Comparison of ENCODE assay signal across 8 cellular contexts in genomic region chr11:117824571-117825537, GRCh38. TPM values are rescaled to one million over a fixed set of nuclear protein-coding genes. Genes with fewer than 3 reads are reported as not detected.
A peak's percentile ranks its signal among the peaks of the same experiment; 100 is the strongest.
DNase-seq lines count a peak whose midpoint lies in the region; ATAC-seq lines count a peak whose summit lies in the region.

Gene FXYD2 (minus strand): TSS chr11:117824744. CDS start chr11:117824678, 66 bp downstream.

- H3K36me3 ChIP-seq in H7 (replicated peaks; ENCODE audit: control insufficient read depth, insufficient read depth, low read length): no peaks in the 10 kb centered on the region

- CTCF ChIA-PET in activated CD8-positive, alpha-beta memory T cell treated with anti-CD3 and anti-CD28 coated beads, Interleukin-2, amount 10 ng/mL, durations not matched to agents 7 days and 5 days (lab: Charles Lee): interaction anchor here (1.0 to 18.2 kb wide), 11 partner anchors 8 to 399 kb away, joined by 3 to 343 read pairs (median 14); partner anchors contain the start of gene DSCAML1

- intact Hi-C loops in left cardiac atrium (cut with DNase I): loop anchor here in 1 of 2 donors (5.0 kb wide), 1 partner anchor 227 kb away; no protein-coding TSS in a partner anchor

- H3K27me3 ChIP-seq in H7 (ENCODE audit: control insufficient read depth, insufficient read depth, low read length): no peaks in the 10 kb centered on the region; the same call in 1 of the 2 replicates

- no peaks in the 10 kb centered on the region for H3K36me3 Mint-ChIP-seq in activated CD8-positive, alpha-beta memory T cell treated with anti-CD3 and anti-CD28 coated beads, Interleukin-2, amount 10 ng/mL, durations not matched to agents 7 days and 5 days
- H3K36me3 Mint-ChIP-seq in stimulated activated effector memory CD8-positive, alpha-beta T cell treated with anti-CD3 and anti-CD28 coated beads, Interleukin-12 subunit alpha, Interleukin-12 subunit beta, amount 100 ng/mL, for 72 hours: peaks cover 6% of the 10 kb centered on the region

- peaks cover 78% of the 10 kb centered on the region for H3K4me1 Mint-ChIP-seq in activated CD8-positive, alpha-beta memory T cell treated with anti-CD3 and anti-CD28 coated beads, Interleukin-2, amount 10 ng/mL, durations not matched to agents 7 days and 5 days
- H3K4me1 Mint-ChIP-seq in stimulated activated effector memory CD8-positive, alpha-beta T cell treated with anti-CD3 and anti-CD28 coated beads, Interleukin-12 subunit alpha, Interleukin-12 subunit beta, amount 100 ng/mL, for 72 hours: peaks cover 76% of the 10 kb centered on the region

- no peaks in the 10 kb centered on the region for H3K27me3 Mint-ChIP-seq in activated CD8-positive, alpha-beta memory T cell treated with anti-CD3 and anti-CD28 coated beads, Interleukin-2, amount 10 ng/mL, durations not matched to agents 7 days and 5 days

- DNase-seq in H7: peak; percentile 45
- DNase-seq in activated CD8-positive, alpha-beta memory T cell treated with anti-CD3 and anti-CD28 coated beads, Interleukin-2, amount 10 ng/mL, durations not matched to agents 7 days and 5 days: no peak
- DNase-seq in left cardiac atrium: peak; percentile 70
- DNase-seq in stimulated activated effector memory CD8-positive, alpha-beta T cell treated with anti-CD3 and anti-CD28 coated beads, Interleukin-12 subunit alpha, Interleukin-12 subunit beta, amount 100 ng/mL, for 72 hours (ENCODE audit: low spot score in 2 of 2): no peak
- no peak for DNase-seq in NCI-H146 treated with DMSO at 0.1 percent for 48 hours (lab: John Stamatoyannopoulos, UW; ENCODE audit: unreplicated experiment)
- no peak for DNase-seq in putamen (ENCODE audit: low spot score)

- ATAC-seq in activated CD8-positive, alpha-beta memory T cell treated with anti-CD3 and anti-CD28 coated beads, Interleukin-2, amount 10 ng/mL, durations not matched to agents 7 days and 5 days: no peak
- peak; percentile 56 to 58 for ATAC-seq in left cardiac atrium
- no peak for ATAC-seq in stimulated activated effector memory CD8-positive, alpha-beta T cell treated with anti-CD3 and anti-CD28 coated beads, Interleukin-12 subunit alpha, Interleukin-12 subunit beta, amount 100 ng/mL, for 72 hours
- no peak for ATAC-seq in GM19452 (IDR thresholded peaks at IDR 0.05; ENCODE audit: unreplicated experiment)
- ATAC-seq in HG03025 (IDR thresholded peaks at IDR 0.05; ENCODE audit: low FRiP score, unreplicated experiment): no peak

- peak within 1 kb of the TSS; percentile 87 for H3K27ac Mint-ChIP-seq in activated CD8-positive, alpha-beta memory T cell treated with anti-CD3 and anti-CD28 coated beads, Interleukin-2, amount 10 ng/mL, durations not matched to agents 7 days and 5 days
- peak within 1 kb of the TSS; percentile 93 for H3K27ac Mint-ChIP-seq in stimulated activated effector memory CD8-positive, alpha-beta T cell treated with anti-CD3 and anti-CD28 coated beads, Interleukin-12 subunit alpha, Interleukin-12 subunit beta, amount 100 ng/mL, for 72 hours

- peak within 1 kb of the TSS; percentile 20 for H3K4me3 Mint-ChIP-seq in activated CD8-positive, alpha-beta memory T cell treated with anti-CD3 and anti-CD28 coated beads, Interleukin-2, amount 10 ng/mL, durations not matched to agents 7 days and 5 days
- peak within 1 kb of the TSS; percentile 23 for H3K4me3 Mint-ChIP-seq in stimulated activated effector memory CD8-positive, alpha-beta T cell treated with anti-CD3 and anti-CD28 coated beads, Interleukin-12 subunit alpha, Interleukin-12 subunit beta, amount 100 ng/mL, for 72 hours

- H3K9me3 Mint-ChIP-seq in activated CD8-positive, alpha-beta memory T cell treated with anti-CD3 and anti-CD28 coated beads, Interleukin-2, amount 10 ng/mL, durations not matched to agents 7 days and 5 days (ENCODE audit: low read depth): no peaks in the 10 kb centered on the region
- no peaks in the 10 kb centered on the region for H3K9me3 Mint-ChIP-seq in stimulated activated effector memory CD8-positive, alpha-beta T cell treated with anti-CD3 and anti-CD28 coated beads, Interleukin-12 subunit alpha, Interleukin-12 subunit beta, amount 100 ng/mL, for 72 hours

- H3K4me3 ChIP-seq in H7 (ENCODE audit: insufficient read depth, low read depth, low read length): no peak within 1 kb of the TSS

RNA-seq across cellular contexts. Expression of gene FXYD2, which starts in this region (rescaled TPM):
- 0.07 and 0.66 TPM in 2 replicates for total RNA-seq in H7 (2014; rRNA removed; shearing (Covaris generic))
- total RNA-seq in activated CD8-positive, alpha-beta memory T cell treated with anti-CD3 and anti-CD28 coated beads, Interleukin-2, amount 10 ng/mL, durations not matched to agents 7 days and 5 days: 10 to 100 TPM; 13.1 to 19.0 TPM
- total RNA-seq in left cardiac atrium: 1 to 10 TPM; 1.6 to 1.9 TPM

Comparison
In these comparisons a context has a peak if more than half of its experiments do, and no peak if none do; other contexts are left out.
1. Peak in DNase-seq in H7; RNA of the gene not detected or under 1 TPM.
2. ATAC-seq: peak in left cardiac atrium (2 of 2); none in activated CD8-positive, alpha-beta memory T cell treated with anti-CD3 and anti-CD28 coated beads, Interleukin-2, amount 10 ng/mL, durations not matched to agents 7 days and 5 days (single experiment), stimulated activated effector memory CD8-positive, alpha-beta T cell treated with anti-CD3 and anti-CD28 coated beads, Interleukin-12 subunit alpha, Interleukin-12 subunit beta, amount 100 ng/mL, for 72 hours (single experiment), GM19452 (single experiment) and HG03025 (single experiment).